In the genomic region with DNA sequence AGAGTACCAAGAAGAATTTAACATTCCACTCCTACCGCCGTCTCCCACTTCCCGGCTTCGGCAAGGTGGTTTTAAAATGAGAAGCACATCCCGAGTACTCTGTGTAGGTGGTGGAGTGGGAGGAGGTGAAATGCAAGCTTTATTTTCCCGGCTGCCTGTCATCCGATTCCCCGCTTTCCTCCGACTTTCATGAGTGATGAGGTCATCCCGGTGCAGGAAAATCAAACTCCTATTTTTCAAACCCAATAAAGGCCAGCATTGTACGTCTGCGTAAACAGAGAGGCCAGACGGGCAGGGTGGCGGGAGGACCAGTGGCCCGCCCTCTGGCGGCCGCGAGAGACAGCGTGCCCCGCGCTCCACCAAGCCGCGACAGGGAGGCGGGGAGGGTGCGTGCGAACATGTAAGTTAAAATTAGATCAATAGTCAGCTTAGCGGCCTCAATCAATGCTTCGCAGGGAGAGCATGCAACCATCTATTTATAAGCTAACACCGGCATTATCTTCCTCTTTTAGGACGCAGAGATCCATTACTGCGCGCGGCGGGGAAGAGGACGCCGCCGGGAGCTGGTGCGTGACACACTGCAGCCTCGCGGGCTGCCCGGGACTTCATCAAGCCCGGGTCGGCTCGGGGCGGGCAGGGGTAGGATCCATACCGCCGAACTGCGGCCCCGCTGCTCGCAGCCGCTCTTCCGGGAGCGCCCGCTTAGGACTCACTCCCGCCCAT, we compare ENCODE assay signal across 1 cellular context.
A peak's percentile ranks its signal among the peaks of the same experiment; 100 is the strongest.
TF ChIP-seq lines count a peak whose summit lies in the region.

No MANE protein-coding gene starts in this region.

TF ChIP-seq in HepG2, 621 proteins besides CTCF, POLR2A, EP300 and RAD21 (continued from another document and continues in another):
- TF ChIP-seq, protein P1, sequence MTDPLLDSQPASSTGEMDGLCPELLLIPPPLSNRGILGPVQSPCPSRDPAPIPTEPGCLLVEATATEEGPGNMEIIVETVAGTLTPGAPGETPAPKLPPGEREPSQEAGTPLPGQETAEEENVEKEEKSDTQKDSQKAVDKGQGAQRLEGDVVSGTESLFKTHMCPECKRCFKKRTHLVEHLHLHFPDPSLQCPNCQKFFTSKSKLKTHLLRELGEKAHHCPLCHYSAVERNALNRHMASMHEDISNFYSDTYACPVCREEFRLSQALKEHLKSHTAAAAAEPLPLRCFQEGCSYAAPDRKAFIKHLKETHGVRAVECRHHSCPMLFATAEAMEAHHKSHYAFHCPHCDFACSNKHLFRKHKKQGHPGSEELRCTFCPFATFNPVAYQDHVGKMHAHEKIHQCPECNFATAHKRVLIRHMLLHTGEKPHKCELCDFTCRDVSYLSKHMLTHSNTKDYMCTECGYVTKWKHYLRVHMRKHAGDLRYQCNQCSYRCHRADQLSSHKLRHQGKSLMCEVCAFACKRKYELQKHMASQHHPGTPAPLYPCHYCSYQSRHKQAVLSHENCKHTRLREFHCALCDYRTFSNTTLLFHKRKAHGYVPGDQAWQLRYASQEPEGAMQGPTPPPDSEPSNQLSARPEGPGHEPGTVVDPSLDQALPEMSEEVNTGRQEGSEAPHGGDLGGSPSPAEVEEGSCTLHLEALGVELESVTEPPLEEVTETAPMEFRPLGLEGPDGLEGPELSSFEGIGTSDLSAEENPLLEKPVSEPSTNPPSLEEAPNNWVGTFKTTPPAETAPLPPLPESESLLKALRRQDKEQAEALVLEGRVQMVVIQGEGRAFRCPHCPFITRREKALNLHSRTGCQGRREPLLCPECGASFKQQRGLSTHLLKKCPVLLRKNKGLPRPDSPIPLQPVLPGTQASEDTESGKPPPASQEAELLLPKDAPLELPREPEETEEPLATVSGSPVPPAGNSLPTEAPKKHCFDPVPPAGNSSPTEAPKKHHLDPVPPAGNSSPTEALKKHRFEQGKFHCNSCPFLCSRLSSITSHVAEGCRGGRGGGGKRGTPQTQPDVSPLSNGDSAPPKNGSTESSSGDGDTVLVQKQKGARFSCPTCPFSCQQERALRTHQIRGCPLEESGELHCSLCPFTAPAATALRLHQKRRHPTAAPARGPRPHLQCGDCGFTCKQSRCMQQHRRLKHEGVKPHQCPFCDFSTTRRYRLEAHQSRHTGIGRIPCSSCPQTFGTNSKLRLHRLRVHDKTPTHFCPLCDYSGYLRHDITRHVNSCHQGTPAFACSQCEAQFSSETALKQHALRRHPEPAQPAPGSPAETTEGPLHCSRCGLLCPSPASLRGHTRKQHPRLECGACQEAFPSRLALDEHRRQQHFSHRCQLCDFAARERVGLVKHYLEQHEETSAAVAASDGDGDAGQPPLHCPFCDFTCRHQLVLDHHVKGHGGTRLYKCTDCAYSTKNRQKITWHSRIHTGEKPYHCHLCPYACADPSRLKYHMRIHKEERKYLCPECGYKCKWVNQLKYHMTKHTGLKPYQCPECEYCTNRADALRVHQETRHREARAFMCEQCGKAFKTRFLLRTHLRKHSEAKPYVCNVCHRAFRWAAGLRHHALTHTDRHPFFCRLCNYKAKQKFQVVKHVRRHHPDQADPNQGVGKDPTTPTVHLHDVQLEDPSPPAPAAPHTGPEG (CRISPR knock-in tag; IDR thresholded peaks at IDR 0.05), result no peak
- peak; percentile 49 for TF ChIP-seq GATAD2A (CRISPR knock-in tag; IDR thresholded peaks at IDR 0.05)
- TF ChIP-seq SOX5 (CRISPR knock-in tag; IDR thresholded peaks at IDR 0.05; ENCODE audit: borderline replicate concordance), result peak; percentile 15; the same call in 1 of the 2 replicates
- no peak for TF ChIP-seq ZNF629 (CRISPR knock-in tag; conservative IDR thresholded peaks at IDR 0.05)
- TF ChIP-seq ZKSCAN8 (CRISPR knock-in tag; IDR thresholded peaks at IDR 0.05; ENCODE audit: borderline replicate concordance), result no peak; the same call in 1 of the 2 replicates
- TF ChIP-seq, protein P2, sequence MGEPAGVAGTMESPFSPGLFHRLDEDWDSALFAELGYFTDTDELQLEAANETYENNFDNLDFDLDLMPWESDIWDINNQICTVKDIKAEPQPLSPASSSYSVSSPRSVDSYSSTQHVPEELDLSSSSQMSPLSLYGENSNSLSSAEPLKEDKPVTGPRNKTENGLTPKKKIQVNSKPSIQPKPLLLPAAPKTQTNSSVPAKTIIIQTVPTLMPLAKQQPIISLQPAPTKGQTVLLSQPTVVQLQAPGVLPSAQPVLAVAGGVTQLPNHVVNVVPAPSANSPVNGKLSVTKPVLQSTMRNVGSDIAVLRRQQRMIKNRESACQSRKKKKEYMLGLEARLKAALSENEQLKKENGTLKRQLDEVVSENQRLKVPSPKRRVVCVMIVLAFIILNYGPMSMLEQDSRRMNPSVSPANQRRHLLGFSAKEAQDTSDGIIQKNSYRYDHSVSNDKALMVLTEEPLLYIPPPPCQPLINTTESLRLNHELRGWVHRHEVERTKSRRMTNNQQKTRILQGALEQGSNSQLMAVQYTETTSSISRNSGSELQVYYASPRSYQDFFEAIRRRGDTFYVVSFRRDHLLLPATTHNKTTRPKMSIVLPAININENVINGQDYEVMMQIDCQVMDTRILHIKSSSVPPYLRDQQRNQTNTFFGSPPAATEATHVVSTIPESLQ (CRISPR knock-in tag; conservative IDR thresholded peaks at IDR 0.05), result no peak
- TF ChIP-seq, protein P3, sequence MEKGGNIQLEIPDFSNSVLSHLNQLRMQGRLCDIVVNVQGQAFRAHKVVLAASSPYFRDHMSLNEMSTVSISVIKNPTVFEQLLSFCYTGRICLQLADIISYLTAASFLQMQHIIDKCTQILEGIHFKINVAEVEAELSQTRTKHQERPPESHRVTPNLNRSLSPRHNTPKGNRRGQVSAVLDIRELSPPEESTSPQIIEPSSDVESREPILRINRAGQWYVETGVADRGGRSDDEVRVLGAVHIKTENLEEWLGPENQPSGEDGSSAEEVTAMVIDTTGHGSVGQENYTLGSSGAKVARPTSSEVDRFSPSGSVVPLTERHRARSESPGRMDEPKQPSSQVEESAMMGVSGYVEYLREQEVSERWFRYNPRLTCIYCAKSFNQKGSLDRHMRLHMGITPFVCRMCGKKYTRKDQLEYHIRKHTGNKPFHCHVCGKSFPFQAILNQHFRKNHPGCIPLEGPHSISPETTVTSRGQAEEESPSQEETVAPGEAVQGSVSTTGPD (CRISPR knock-in tag; IDR thresholded peaks at IDR 0.05), result no peak
- TF ChIP-seq, protein P4, sequence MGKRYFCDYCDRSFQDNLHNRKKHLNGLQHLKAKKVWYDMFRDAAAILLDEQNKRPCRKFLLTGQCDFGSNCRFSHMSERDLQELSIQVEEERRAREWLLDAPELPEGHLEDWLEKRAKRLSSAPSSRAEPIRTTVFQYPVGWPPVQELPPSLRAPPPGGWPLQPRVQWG (CRISPR knock-in tag; IDR thresholded peaks at IDR 0.05; ENCODE audit: borderline replicate concordance, low read depth), result no peak
- TF ChIP-seq, protein P5, sequence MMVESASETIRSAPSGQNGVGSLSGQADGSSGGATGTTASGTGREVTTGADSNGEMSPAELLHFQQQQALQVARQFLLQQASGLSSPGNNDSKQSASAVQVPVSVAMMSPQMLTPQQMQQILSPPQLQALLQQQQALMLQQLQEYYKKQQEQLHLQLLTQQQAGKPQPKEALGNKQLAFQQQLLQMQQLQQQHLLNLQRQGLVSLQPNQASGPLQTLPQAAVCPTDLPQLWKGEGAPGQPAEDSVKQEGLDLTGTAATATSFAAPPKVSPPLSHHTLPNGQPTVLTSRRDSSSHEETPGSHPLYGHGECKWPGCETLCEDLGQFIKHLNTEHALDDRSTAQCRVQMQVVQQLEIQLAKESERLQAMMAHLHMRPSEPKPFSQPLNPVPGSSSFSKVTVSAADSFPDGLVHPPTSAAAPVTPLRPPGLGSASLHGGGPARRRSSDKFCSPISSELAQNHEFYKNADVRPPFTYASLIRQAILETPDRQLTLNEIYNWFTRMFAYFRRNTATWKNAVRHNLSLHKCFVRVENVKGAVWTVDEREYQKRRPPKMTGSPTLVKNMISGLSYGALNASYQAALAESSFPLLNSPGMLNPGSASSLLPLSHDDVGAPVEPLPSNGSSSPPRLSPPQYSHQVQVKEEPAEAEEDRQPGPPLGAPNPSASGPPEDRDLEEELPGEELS (CRISPR knock-in tag; IDR thresholded peaks at IDR 0.05), result peak; percentile 42; the same call in 1 of the 2 replicates
- TF ChIP-seq, protein P6, sequence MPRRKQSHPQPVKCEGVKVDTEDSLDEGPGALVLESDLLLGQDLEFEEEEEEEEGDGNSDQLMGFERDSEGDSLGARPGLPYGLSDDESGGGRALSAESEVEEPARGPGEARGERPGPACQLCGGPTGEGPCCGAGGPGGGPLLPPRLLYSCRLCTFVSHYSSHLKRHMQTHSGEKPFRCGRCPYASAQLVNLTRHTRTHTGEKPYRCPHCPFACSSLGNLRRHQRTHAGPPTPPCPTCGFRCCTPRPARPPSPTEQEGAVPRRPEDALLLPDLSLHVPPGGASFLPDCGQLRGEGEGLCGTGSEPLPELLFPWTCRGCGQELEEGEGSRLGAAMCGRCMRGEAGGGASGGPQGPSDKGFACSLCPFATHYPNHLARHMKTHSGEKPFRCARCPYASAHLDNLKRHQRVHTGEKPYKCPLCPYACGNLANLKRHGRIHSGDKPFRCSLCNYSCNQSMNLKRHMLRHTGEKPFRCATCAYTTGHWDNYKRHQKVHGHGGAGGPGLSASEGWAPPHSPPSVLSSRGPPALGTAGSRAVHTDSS (CRISPR knock-in tag; conservative IDR thresholded peaks at IDR 0.05), result no peak
- 0 out of 2 replicates have a peak, but pooled peaks have one; percentile 38 for TF ChIP-seq ZNF709 (CRISPR knock-in tag; IDR thresholded peaks at IDR 0.05)
- TF ChIP-seq, protein P7, sequence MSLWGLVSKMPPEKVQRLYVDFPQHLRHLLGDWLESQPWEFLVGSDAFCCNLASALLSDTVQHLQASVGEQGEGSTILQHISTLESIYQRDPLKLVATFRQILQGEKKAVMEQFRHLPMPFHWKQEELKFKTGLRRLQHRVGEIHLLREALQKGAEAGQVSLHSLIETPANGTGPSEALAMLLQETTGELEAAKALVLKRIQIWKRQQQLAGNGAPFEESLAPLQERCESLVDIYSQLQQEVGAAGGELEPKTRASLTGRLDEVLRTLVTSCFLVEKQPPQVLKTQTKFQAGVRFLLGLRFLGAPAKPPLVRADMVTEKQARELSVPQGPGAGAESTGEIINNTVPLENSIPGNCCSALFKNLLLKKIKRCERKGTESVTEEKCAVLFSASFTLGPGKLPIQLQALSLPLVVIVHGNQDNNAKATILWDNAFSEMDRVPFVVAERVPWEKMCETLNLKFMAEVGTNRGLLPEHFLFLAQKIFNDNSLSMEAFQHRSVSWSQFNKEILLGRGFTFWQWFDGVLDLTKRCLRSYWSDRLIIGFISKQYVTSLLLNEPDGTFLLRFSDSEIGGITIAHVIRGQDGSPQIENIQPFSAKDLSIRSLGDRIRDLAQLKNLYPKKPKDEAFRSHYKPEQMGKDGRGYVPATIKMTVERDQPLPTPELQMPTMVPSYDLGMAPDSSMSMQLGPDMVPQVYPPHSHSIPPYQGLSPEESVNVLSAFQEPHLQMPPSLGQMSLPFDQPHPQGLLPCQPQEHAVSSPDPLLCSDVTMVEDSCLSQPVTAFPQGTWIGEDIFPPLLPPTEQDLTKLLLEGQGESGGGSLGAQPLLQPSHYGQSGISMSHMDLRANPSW (CRISPR knock-in tag; IDR thresholded peaks at IDR 0.05; ENCODE audit: borderline replicate concordance), result no peak
- TF ChIP-seq KMT2B (CRISPR knock-in tag; IDR thresholded peaks at IDR 0.05), result 0 out of 2 replicates have a peak, but pooled peaks have one; percentile 20
- TF ChIP-seq ZBTB38 (CRISPR knock-in tag; IDR thresholded peaks at IDR 0.05), result no peak
- TF ChIP-seq RBM39 (IDR thresholded peaks at IDR 0.05; ENCODE audit: low read depth, low read length, poor library complexity, severe bottlenecking), result no peak
- no peak for TF ChIP-seq ZNF75D (CRISPR knock-in tag; IDR thresholded peaks at IDR 0.05; ENCODE audit: borderline replicate concordance)
- TF ChIP-seq ZNF563 (CRISPR knock-in tag; IDR thresholded peaks at IDR 0.05), result no peak
- no peak for TF ChIP-seq HNRNPUL1 (IDR thresholded peaks at IDR 0.05; ENCODE audit: low read depth, low read length)
- no peak for TF ChIP-seq MAFF (IDR thresholded peaks at IDR 0.05; ENCODE audit: low read depth, low read length)
- TF ChIP-seq ISL2 (CRISPR knock-in tag; IDR thresholded peaks at IDR 0.05), result no peak
- TF ChIP-seq, protein P8, sequence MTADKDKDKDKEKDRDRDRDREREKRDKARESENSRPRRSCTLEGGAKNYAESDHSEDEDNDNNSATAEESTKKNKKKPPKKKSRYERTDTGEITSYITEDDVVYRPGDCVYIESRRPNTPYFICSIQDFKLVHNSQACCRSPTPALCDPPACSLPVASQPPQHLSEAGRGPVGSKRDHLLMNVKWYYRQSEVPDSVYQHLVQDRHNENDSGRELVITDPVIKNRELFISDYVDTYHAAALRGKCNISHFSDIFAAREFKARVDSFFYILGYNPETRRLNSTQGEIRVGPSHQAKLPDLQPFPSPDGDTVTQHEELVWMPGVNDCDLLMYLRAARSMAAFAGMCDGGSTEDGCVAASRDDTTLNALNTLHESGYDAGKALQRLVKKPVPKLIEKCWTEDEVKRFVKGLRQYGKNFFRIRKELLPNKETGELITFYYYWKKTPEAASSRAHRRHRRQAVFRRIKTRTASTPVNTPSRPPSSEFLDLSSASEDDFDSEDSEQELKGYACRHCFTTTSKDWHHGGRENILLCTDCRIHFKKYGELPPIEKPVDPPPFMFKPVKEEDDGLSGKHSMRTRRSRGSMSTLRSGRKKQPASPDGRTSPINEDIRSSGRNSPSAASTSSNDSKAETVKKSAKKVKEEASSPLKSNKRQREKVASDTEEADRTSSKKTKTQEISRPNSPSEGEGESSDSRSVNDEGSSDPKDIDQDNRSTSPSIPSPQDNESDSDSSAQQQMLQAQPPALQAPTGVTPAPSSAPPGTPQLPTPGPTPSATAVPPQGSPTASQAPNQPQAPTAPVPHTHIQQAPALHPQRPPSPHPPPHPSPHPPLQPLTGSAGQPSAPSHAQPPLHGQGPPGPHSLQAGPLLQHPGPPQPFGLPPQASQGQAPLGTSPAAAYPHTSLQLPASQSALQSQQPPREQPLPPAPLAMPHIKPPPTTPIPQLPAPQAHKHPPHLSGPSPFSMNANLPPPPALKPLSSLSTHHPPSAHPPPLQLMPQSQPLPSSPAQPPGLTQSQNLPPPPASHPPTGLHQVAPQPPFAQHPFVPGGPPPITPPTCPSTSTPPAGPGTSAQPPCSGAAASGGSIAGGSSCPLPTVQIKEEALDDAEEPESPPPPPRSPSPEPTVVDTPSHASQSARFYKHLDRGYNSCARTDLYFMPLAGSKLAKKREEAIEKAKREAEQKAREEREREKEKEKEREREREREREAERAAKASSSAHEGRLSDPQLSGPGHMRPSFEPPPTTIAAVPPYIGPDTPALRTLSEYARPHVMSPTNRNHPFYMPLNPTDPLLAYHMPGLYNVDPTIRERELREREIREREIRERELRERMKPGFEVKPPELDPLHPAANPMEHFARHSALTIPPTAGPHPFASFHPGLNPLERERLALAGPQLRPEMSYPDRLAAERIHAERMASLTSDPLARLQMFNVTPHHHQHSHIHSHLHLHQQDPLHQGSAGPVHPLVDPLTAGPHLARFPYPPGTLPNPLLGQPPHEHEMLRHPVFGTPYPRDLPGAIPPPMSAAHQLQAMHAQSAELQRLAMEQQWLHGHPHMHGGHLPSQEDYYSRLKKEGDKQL (CRISPR knock-in tag; IDR thresholded peaks at IDR 0.05; ENCODE audit: low read depth), result no peak
- peak; percentile 56; the same call in 1 of the 2 replicates for TF ChIP-seq ZNF605 (CRISPR knock-in tag; IDR thresholded peaks at IDR 0.05)
- TF ChIP-seq, protein P9, sequence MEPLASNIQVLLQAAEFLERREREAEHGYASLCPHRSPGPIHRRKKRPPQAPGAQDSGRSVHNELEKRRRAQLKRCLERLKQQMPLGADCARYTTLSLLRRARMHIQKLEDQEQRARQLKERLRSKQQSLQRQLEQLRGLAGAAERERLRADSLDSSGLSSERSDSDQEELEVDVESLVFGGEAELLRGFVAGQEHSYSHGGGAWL (CRISPR knock-in tag; IDR thresholded peaks at IDR 0.05), result no peak
- TF ChIP-seq HDAC6 (IDR thresholded peaks at IDR 0.05; ENCODE audit: low read depth, low read length), result no peak
- TF ChIP-seq SAFB2 (CRISPR knock-in tag; IDR thresholded peaks at IDR 0.05; ENCODE audit: borderline replicate concordance, low read depth), result no peak
- TF ChIP-seq FOXA1 (IDR thresholded peaks at IDR 0.05), result no peak
- TF ChIP-seq FOXA1 (CRISPR knock-in tag; IDR thresholded peaks at IDR 0.05), result peak; percentile 75
